In the genomic region with DNA sequence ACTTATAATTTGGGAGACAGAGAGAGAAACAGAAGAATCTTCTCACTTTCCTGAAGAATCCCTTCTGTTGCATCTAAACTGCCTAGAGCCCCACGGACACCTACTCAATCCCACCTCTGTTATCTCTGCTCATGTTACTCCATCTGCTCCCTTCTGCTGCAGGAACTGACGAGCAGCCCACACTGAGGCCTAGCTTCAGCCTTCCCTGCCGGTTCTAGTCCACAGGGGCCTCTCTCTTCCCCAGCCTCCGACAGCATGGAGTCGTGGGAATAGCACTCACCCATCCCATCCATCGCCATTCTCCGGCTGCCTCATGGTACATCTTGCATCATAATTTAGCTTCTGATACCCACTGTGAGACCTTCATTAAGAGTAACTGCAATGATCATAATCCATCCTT, we compare ENCODE assay signal across 1 cellular context.
A peak's percentile ranks its signal among the peaks of the same experiment; 100 is the strongest.
TF ChIP-seq lines count a peak whose summit lies in the region.

No MANE protein-coding gene starts in this region.

TF ChIP-seq in HepG2, 621 proteins besides CTCF, POLR2A, EP300 and RAD21:
- TF ChIP-seq PRPF4 (IDR thresholded peaks at IDR 0.05; ENCODE audit: low read depth, low read length, poor library complexity, severe bottlenecking): no peak
- no peak for TF ChIP-seq GATA4 (IDR thresholded peaks at IDR 0.05; ENCODE audit: borderline replicate concordance, low read depth)
- no peak for TF ChIP-seq CBX1 (IDR thresholded peaks at IDR 0.05; ENCODE audit: low read depth)
- no peak for TF ChIP-seq ZNF256 (CRISPR knock-in tag; conservative IDR thresholded peaks at IDR 0.05)
- TF ChIP-seq ATF7 (IDR thresholded peaks at IDR 0.05): 0 out of 2 replicates have a peak, but pooled peaks have one; percentile 7
- no peak for TF ChIP-seq ATF7 (CRISPR knock-in tag; IDR thresholded peaks at IDR 0.05)
- no peak for TF ChIP-seq NR2F2 (IDR thresholded peaks at IDR 0.05; ENCODE audit: borderline replicate concordance, low read depth)
TF ChIP-seq in HepG2: peak in this region for 1.
